In the genomic region with DNA sequence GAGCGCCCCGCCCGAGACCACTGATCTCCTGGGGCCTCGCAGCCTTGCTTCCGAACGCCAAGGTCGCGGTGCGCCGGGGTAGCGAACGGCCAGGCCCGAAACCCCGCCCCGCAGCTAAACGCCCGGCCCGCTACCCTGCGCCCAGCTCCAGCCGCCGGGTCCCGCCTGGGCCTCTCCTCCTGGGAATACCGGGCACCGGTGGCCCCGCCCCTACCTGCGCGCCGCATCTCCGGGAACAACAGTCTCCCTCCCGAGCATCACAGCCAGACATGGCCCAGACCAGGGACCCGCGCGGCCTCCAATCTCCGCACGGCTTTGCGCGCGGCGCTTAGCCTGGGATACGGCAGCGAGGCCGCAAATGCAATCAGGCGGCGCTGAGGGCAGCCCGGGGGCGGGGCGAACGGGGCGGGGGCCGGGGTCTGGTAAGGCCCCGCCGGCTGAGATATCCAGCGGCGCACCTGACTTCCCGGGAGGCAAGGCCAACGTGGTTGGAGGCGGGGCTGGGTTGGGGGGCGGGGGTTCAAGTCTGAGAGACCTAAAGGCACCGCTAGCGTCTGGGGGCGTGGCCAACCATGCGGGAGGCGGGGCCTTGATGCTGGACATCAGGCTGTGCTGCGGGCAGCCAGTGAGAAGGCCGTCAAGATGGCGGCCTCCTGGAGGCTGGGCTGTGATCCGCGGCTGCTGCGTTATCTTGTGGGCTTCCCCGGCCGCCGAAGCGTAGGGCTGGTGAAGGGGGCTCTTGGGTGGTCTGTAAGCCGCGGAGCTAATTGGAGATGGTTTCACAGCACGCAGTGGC, we compare ENCODE assay signal across 8 cellular contexts. TPM values are rescaled to one million over a fixed set of nuclear protein-coding genes. Genes with fewer than 3 reads are reported as not detected.
DNase-seq lines count a peak whose midpoint lies in the region; ATAC-seq, FAIRE-seq and TF ChIP-seq lines count a peak whose summit lies in the region.

A gene with protein sequence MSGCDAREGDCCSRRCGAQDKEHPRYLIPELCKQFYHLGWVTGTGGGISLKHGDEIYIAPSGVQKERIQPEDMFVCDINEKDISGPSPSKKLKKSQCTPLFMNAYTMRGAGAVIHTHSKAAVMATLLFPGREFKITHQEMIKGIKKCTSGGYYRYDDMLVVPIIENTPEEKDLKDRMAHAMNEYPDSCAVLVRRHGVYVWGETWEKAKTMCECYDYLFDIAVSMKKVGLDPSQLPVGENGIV (minus strand): TSS at position 366 of the 796 bp plus-strand sequence. CDS start 95 bp downstream, at position 271.
A gene (plus strand): TSS at position 605 of the 796 bp plus-strand sequence. CDS start 38 bp downstream, at position 643.

- H3K4me3 ChIP-seq in right atrium auricular region (peak within 1 kb of the TSS; percentile 69 to 81), psoas muscle (peak within 1 kb of the TSS; percentile 81), urinary bladder (ENCODE audit: low read depth, low read length) (peak within 1 kb of the TSS; percentile 68)

- 0 to 1% (median 1%) methylated on average over 75 to 76 of the region's 76 CpGs for WGBS in psoas muscle, 3 donors
- WGBS in urinary bladder, result under 1% methylated on average over 76 of the region's 76 CpGs

- H3K4me1 ChIP-seq in right atrium auricular region (peaks cover 0 to 27% of the 10 kb centered on the region in 2 donors), psoas muscle (peaks cover 40% of the 10 kb centered on the region), urinary bladder (ENCODE audit: insufficient read depth) (no peaks in the 10 kb centered on the region)

- DNase-seq in GM18507 (ENCODE audit: extremely low spot score, insufficient read length, low read depth) (peak; percentile 96), NCI-H1930 (lab: John Stamatoyannopoulos, UW) (peak; percentile 99), anterior cingulate cortex (lab: John Stamatoyannopoulos, UW) (peak; percentile 56 to 99 (median 94)), right atrium auricular region (ENCODE audit: low spot score) (peak; percentile 98), psoas muscle (peak; percentile 99 to 100)

- H3K27me3 ChIP-seq in right atrium auricular region (no peaks in the 10 kb centered on the region), psoas muscle (ENCODE audit: insufficient read depth in 3 of 3, low read length in 2 of 3) (no peaks in the 10 kb centered on the region)

- peak; percentile 88 for FAIRE-seq in GM18507 (lab: Jason Lieb, UNC)

- H3K27ac ChIP-seq in right atrium auricular region, result peak within 1 kb of the TSS; percentile 96
- H3K27ac ChIP-seq in psoas muscle, result peak within 1 kb of the TSS; percentile 96
- H3K27ac ChIP-seq in urinary bladder (ENCODE audit: low read depth), result peak within 1 kb of the TSS; percentile 90

- ATAC-seq in HG02973 (IDR thresholded peaks at IDR 0.05; ENCODE audit: unreplicated experiment) (peak; percentile 91), psoas muscle (peak; percentile 92 to 97 (median 94))

- TF ChIP-seq CTCF in right atrium auricular region (IDR thresholded peaks at IDR 0.05) (no peak), psoas muscle (IDR thresholded peaks at IDR 0.05) (no peak)

- H3K36me3 ChIP-seq in right atrium auricular region, result no peaks in the 10 kb centered on the region
- peaks cover 0 to 6% of the 10 kb centered on the region in 2 donors for H3K36me3 ChIP-seq in psoas muscle (ENCODE audit: insufficient read depth in 1 of 2, low read depth in 1 of 2)
- H3K36me3 ChIP-seq in urinary bladder (ENCODE audit: insufficient read depth), result peaks cover 1% of the 10 kb centered on the region

- intact Hi-C loops in T-helper 2 cell treated with Interferon-gamma antibody and Interleukin-4, amounts not matched to agents 100 ng/mL and 5 ng/mL, for 36 hours (cut with micrococcal nuclease), result loop anchor here (1.0 to 10.0 kb wide), 10 partner anchors 96 to 1141 kb away; a partner anchor contains a TSS
- intact Hi-C loops in psoas muscle (cut with DNase I), result no loop called here

- H3K9me3 ChIP-seq in right atrium auricular region, result no peaks in the 10 kb centered on the region
- no peaks in the 10 kb centered on the region for H3K9me3 ChIP-seq in psoas muscle

RNA-seq across cellular contexts. Expression of the first gene that starts in this region (rescaled TPM):
- total RNA-seq in T-helper 2 cell treated with Interferon-gamma antibody and Interleukin-4, amounts not matched to agents 100 ng/mL and 5 ng/mL, for 36 hours, result 24.9 and 26.7 TPM in 2 replicates
- total RNA-seq in right atrium auricular region, result 10 to 100 TPM; 19.1 to 20.7 TPM
- total RNA-seq in psoas muscle, result 10 to 100 TPM; 24.1 to 42.5 (median 39.9) TPM
- polyA plus RNA-seq in psoas muscle, result 10 to 100 TPM; 27.0 to 47.2 (median 40.9) TPM
- total RNA-seq in urinary bladder, result 36.6 TPM
- 31.0 TPM for polyA plus RNA-seq in urinary bladder

RNA-seq across cellular contexts. Expression of the second gene that starts in this region (rescaled TPM):
- 24.0 and 27.8 TPM in 2 replicates for total RNA-seq in T-helper 2 cell treated with Interferon-gamma antibody and Interleukin-4, amounts not matched to agents 100 ng/mL and 5 ng/mL, for 36 hours
- total RNA-seq in right atrium auricular region (10 to 100 TPM; 47.2 to 94.0 TPM), psoas muscle (100 to 1,000 TPM in 3 of 4 donors, 10 to 100 TPM in 1; 99.4 to 189 (median 101) TPM), urinary bladder (37.8 TPM)
- polyA plus RNA-seq in psoas muscle (100 to 1,000 TPM in 1 of 3 donors, 10 to 100 TPM in 2; 64.6 to 153 (median 93.5) TPM), urinary bladder (25.3 TPM)

Comparison
In these comparisons a context has a peak if more than half of its experiments do, and no peak if none do; other contexts are left out.
1. Peak in every context shown above with its lines: DNase-seq, ATAC-seq, H3K4me3 ChIP-seq and H3K27ac ChIP-seq.